20 cellular contexts compared by ENCODE assay signal in genomic region chr4:24195976-24196736, GRCh38.
A peak's percentile ranks its signal among the peaks of the same experiment; 100 is the strongest.
DNase-seq lines count a peak whose midpoint lies in the region; ATAC-seq and TF ChIP-seq lines count a peak whose summit lies in the region.
"Had no signal": no experiment of that assay in that cellular context is flagged by ENCODE, and none has a peak within 500 bp of the region (broad histone marks: within the 10 kb centered on the region; RNA-seq: fewer than 3 reads in every experiment).

No MANE protein-coding gene starts in this region.

- H3K4me1 Mint-ChIP-seq in immature natural killer cell: no peaks in the 10 kb centered on the region
- H3K4me1 Mint-ChIP-seq: activated CD4-positive, alpha-beta memory T cell treated with anti-CD3 and anti-CD28 coated beads, Interleukin-2, amount 10 ng/mL, durations not matched to agents 7 days and 5 days; activated naive CD8-positive, alpha-beta T cell treated with anti-CD3 and anti-CD28 coated beads for 36 hours had no signal

- H3K36me3 ChIP-seq in transverse colon: no peaks in the 10 kb centered on the region
- H3K36me3 ChIP-seq: BE2C, breast epithelium, lower lobe of right lung had no signal

- TF ChIP-seq CTCF in LNCAP (IDR thresholded peaks at IDR 0.05): 0 out of 2 replicates have a peak, but pooled peaks have one; percentile 13
- peak; percentile 37 for TF ChIP-seq CTCF in retinal pigment epithelial cell (conservative IDR thresholded peaks at IDR 0.05; ENCODE audit: low read depth, low read length)
- no peak for TF ChIP-seq CTCF in transverse colon (IDR thresholded peaks at IDR 0.05)

- intact Hi-C loops in right cardiac atrium (cut with DNase I) (no loop called here), transverse colon (cut with DNase I; ENCODE audit: low total_unique reads) (no loop called here)

- TF ChIP-seq EP300 in transverse colon (IDR thresholded peaks at IDR 0.05; ENCODE audit: low read depth): no peak

- no peaks in the 10 kb centered on the region for H3K9me3 ChIP-seq in right cardiac atrium (ENCODE audit: control insufficient read depth, low read length)
- H3K9me3 ChIP-seq in transverse colon: no peaks in the 10 kb centered on the region
- H3K9me3 ChIP-seq: BE2C, breast epithelium, lower lobe of right lung, testis had no signal

- H3K4me3 ChIP-seq in right cardiac atrium (ENCODE audit: low read length) (no peak overlapping the region), retinal pigment epithelial cell (ENCODE audit: low read length) (no peak overlapping the region), transverse colon (no peak overlapping the region)
- H3K4me3 ChIP-seq: breast epithelium, lower lobe of right lung, testis had no signal

- no peak for TF ChIP-seq POLR2A in transverse colon (IDR thresholded peaks at IDR 0.05)

- H3K27me3 ChIP-seq in right cardiac atrium (ENCODE audit: control insufficient read depth, insufficient read depth) (no peaks in the 10 kb centered on the region), transverse colon (no peaks in the 10 kb centered on the region)
- H3K27me3 ChIP-seq: BE2C, breast epithelium, testis had no signal

- 55% methylated on average over 3 of the region's 3 CpGs for WGBS in right cardiac atrium
- WGBS in transverse colon (ENCODE audit: low coverage in 1 of 2), 2 donors: 67 to 73% methylated on average over 2 to 3 of the region's 3 CpGs

- peak; percentile 59 to 74 for ATAC-seq in right cardiac atrium
- ATAC-seq in GM19035 (IDR thresholded peaks at IDR 0.05; ENCODE audit: unreplicated experiment): no peak
- ATAC-seq: activated T-cell treated with anti-CD3 and anti-CD28 coated beads, Interleukin-2, amount 50 U/mL, for 4 hours; lower lobe of right lung had no signal

- H3K27me3 Mint-ChIP-seq in immature natural killer cell (ENCODE audit: low read depth in 3 of 3): no peaks in the 10 kb centered on the region

- H3K4me1 ChIP-seq in right cardiac atrium (ENCODE audit: control insufficient read depth, insufficient read depth, low read length) (no peaks in the 10 kb centered on the region), transverse colon (peaks cover 0 to 6% (median 0%) of the 10 kb centered on the region in 4 donors)
- H3K4me1 ChIP-seq: BE2C, breast epithelium, lower lobe of right lung, parathyroid adenoma, testis had no signal

- no peak overlapping the region for H3K4me3 Mint-ChIP-seq in immature natural killer cell
- H3K4me3 Mint-ChIP-seq: activated CD4-positive, alpha-beta memory T cell treated with anti-CD3 and anti-CD28 coated beads, Interleukin-2, amount 10 ng/mL, durations not matched to agents 7 days and 5 days; activated naive CD8-positive, alpha-beta T cell treated with anti-CD3 and anti-CD28 coated beads for 36 hours; activated T-cell treated with anti-CD3 and anti-CD28 coated beads, Interleukin-2, amount 50 U/mL, for 4 hours had no signal

- peak; percentile 19 for DNase-seq in astrocyte of the hippocampus (ENCODE audit: low read depth, low spot score)
- no peak for DNase-seq in right cardiac atrium
- no peak for DNase-seq in retinal pigment epithelial cell (ENCODE audit: low read depth)
- no peak for DNase-seq in transverse colon
- no peak for DNase-seq in immature natural killer cell
- DNase-seq: activated CD4-positive, alpha-beta memory T cell treated with anti-CD3 and anti-CD28 coated beads, Interleukin-2, amount 10 ng/mL, durations not matched to agents 7 days and 5 days; activated naive CD8-positive, alpha-beta T cell treated with anti-CD3 and anti-CD28 coated beads for 36 hours; activated T-cell treated with anti-CD3 and anti-CD28 coated beads, Interleukin-2, amount 50 U/mL, for 4 hours; BE2C; effector CD4-positive, alpha-beta T cell; hypothalamus; lower lobe of right lung; NCI-H2171 treated with DMSO at 0.1 percent for 48 hours; NCI-H82; testis had no signal

- H3K27ac Mint-ChIP-seq in immature natural killer cell: no peak overlapping the region
- H3K27ac Mint-ChIP-seq: activated CD4-positive, alpha-beta memory T cell treated with anti-CD3 and anti-CD28 coated beads, Interleukin-2, amount 10 ng/mL, durations not matched to agents 7 days and 5 days; activated naive CD8-positive, alpha-beta T cell treated with anti-CD3 and anti-CD28 coated beads for 36 hours had no signal

- in situ Hi-C loops in transverse colon (cut with MboI; ENCODE audit: low pct_ligation_motif_present in 1 of 4, low pct_unique_long_range_greater_than_20kb in 1 of 4, low sequenced_read_pairs in 3 of 4): no loop called here

- no peaks in the 10 kb centered on the region for H3K36me3 Mint-ChIP-seq in immature natural killer cell
- H3K36me3 Mint-ChIP-seq: activated naive CD8-positive, alpha-beta T cell treated with anti-CD3 and anti-CD28 coated beads for 36 hours had no signal

- peaks cover 0 to 5% (median 3%) of the 10 kb centered on the region in 6 donors for H3K9me3 Mint-ChIP-seq in immature natural killer cell
- H3K9me3 Mint-ChIP-seq: activated CD4-positive, alpha-beta memory T cell treated with anti-CD3 and anti-CD28 coated beads, Interleukin-2, amount 10 ng/mL, durations not matched to agents 7 days and 5 days; activated naive CD8-positive, alpha-beta T cell treated with anti-CD3 and anti-CD28 coated beads for 36 hours had no signal

- H3K27ac ChIP-seq in right cardiac atrium (ENCODE audit: low read length) (peak overlapping the region; percentile 57), transverse colon (no peak overlapping the region)
- H3K27ac ChIP-seq: breast epithelium, KMS-11, lower lobe of right lung, parathyroid adenoma, testis had no signal

Comparison
In these comparisons a context has a peak if more than half of its experiments do, and no peak if none do; other contexts are left out.
1. CTCF ChIP-seq: peak in LNCAP (single experiment) and retinal pigment epithelial cell (single experiment); none in transverse colon (0 of 5).